Comparison of ENCODE assay signal across 17 cellular contexts in genomic region chr3:30073040-30073439, GRCh38.
A peak's percentile ranks its signal among the peaks of the same experiment; 100 is the strongest.
DNase-seq lines count a peak whose midpoint lies in the region; FAIRE-seq and TF ChIP-seq lines count a peak whose summit lies in the region.
"Had no signal": no experiment of that assay in that cellular context is flagged by ENCODE, and none has a peak within 500 bp of the region (broad histone marks: within the 10 kb centered on the region; RNA-seq: fewer than 3 reads in every experiment).

No MANE protein-coding gene starts in this region.

- CTCF ChIA-PET in activated naive CD4-positive, alpha-beta T cell treated with anti-CD3 and anti-CD28 coated beads for 36 hours (lab: Charles Lee), result no interaction called here

- no peaks in the 10 kb centered on the region for H3K27me3 ChIP-seq in transverse colon
- H3K27me3 ChIP-seq: BLaER1 treated with 17β-estradiol and CSF1 and Interleukin-3, amounts not matched to agents 10 nM and 100 nM had no signal

- no peaks in the 10 kb centered on the region for H3K27me3 Mint-ChIP-seq in nephron progenitor cell (ENCODE audit: low read depth, poor library complexity)
- H3K27me3 Mint-ChIP-seq in activated naive CD4-positive, alpha-beta T cell treated with anti-CD3 and anti-CD28 coated beads for 36 hours (ENCODE audit: low read depth), result no peaks in the 10 kb centered on the region
- H3K27me3 Mint-ChIP-seq: B cell had no signal

- TF ChIP-seq POLR2A in transverse colon (IDR thresholded peaks at IDR 0.05), result no peak

- TF ChIP-seq EP300 in transverse colon (IDR thresholded peaks at IDR 0.05; ENCODE audit: low read depth), result no peak

- H3K4me3 ChIP-seq in transverse colon (no peak overlapping the region), kidney (ENCODE audit: low read length in 2 of 2) (no peak overlapping the region)
- H3K4me3 ChIP-seq: BLaER1 treated with 17β-estradiol and CSF1 and Interleukin-3, amounts not matched to agents 10 nM and 100 nM had no signal

- H3K36me3 Mint-ChIP-seq in nephron progenitor cell (ENCODE audit: low read depth), result peaks cover 14% of the 10 kb centered on the region
- no peaks in the 10 kb centered on the region for H3K36me3 Mint-ChIP-seq in activated naive CD4-positive, alpha-beta T cell treated with anti-CD3 and anti-CD28 coated beads for 36 hours (ENCODE audit: low read depth)
- H3K36me3 Mint-ChIP-seq: CD8-positive, alpha-beta T cell had no signal

- H3K9me3 ChIP-seq in transverse colon (no peaks in the 10 kb centered on the region), kidney (ENCODE audit: control insufficient read depth in 1 of 2, low read length in 2 of 2) (no peaks in the 10 kb centered on the region)
- H3K9me3 ChIP-seq: BLaER1 treated with 17β-estradiol and CSF1 and Interleukin-3, amounts not matched to agents 10 nM and 100 nM had no signal

- in situ Hi-C loops in transverse colon (cut with MboI; ENCODE audit: low pct_ligation_motif_present in 1 of 4, low pct_unique_long_range_greater_than_20kb in 1 of 4, low sequenced_read_pairs in 3 of 4), result no loop called here

- H3K9ac ChIP-seq in kidney (ENCODE audit: low read length in 2 of 2), result no peak overlapping the region
- H3K9ac ChIP-seq: BLaER1 treated with 17β-estradiol and CSF1 and Interleukin-3, amounts not matched to agents 10 nM and 100 nM had no signal

- H3K27ac ChIP-seq in transverse colon (peak overlapping the region in 3 of 4 donors; percentile 8 to 43 (median 33)), kidney (ENCODE audit: low read depth in 2 of 2, low read length in 2 of 2) (no peak overlapping the region)
- H3K27ac ChIP-seq: BLaER1 treated with 17β-estradiol and CSF1 and Interleukin-3, amounts not matched to agents 10 nM and 100 nM had no signal

- H3K4me1 Mint-ChIP-seq in nephron progenitor cell, result peaks cover 23% of the 10 kb centered on the region
- no peaks in the 10 kb centered on the region for H3K4me1 Mint-ChIP-seq in activated naive CD4-positive, alpha-beta T cell treated with anti-CD3 and anti-CD28 coated beads for 36 hours (ENCODE audit: low read depth)
- H3K4me1 Mint-ChIP-seq: B cell, H9 had no signal

- H3K27ac Mint-ChIP-seq in nephron progenitor cell, result peak overlapping the region; percentile 14
- no peak overlapping the region for H3K27ac Mint-ChIP-seq in activated naive CD4-positive, alpha-beta T cell treated with anti-CD3 and anti-CD28 coated beads for 36 hours
- H3K27ac Mint-ChIP-seq: B cell; CD8-positive, alpha-beta T cell; H9 had no signal

- intact Hi-C loops in transverse colon (cut with DNase I; ENCODE audit: low total_unique reads) (no loop called here), kidney (cut with DNase I) (no loop called here)
- intact Hi-C loops in activated naive CD4-positive, alpha-beta T cell treated with anti-CD3 and anti-CD28 coated beads for 36 hours (cut with micrococcal nuclease), result no loop called here

- H3K36me3 ChIP-seq in transverse colon, result no peaks in the 10 kb centered on the region
- no peaks in the 10 kb centered on the region for H3K36me3 ChIP-seq in kidney (ENCODE audit: control insufficient read depth in 1 of 2, insufficient read depth in 2 of 2, low read length in 2 of 2)
- H3K36me3 ChIP-seq: BLaER1 treated with 17β-estradiol and CSF1 and Interleukin-3, amounts not matched to agents 10 nM and 100 nM had no signal

- FAIRE-seq in kidney (lab: Jason Lieb, UNC), result no peak
- FAIRE-seq: H1 had no signal

- TF ChIP-seq CTCF in nephron progenitor cell (IDR thresholded peaks at IDR 0.05) (no peak), transverse colon (IDR thresholded peaks at IDR 0.05) (no peak), kidney (IDR thresholded peaks at IDR 0.05; ENCODE audit: borderline replicate concordance, extremely low read depth, insufficient read depth) (no peak)

- H3K9me3 Mint-ChIP-seq in nephron progenitor cell, result peaks cover 32% of the 10 kb centered on the region
- no peaks in the 10 kb centered on the region for H3K9me3 Mint-ChIP-seq in activated naive CD4-positive, alpha-beta T cell treated with anti-CD3 and anti-CD28 coated beads for 36 hours
- H3K9me3 Mint-ChIP-seq: CD8-positive, alpha-beta T cell; H9 had no signal

- no peak overlapping the region for H3K4me3 Mint-ChIP-seq in nephron progenitor cell
- no peak overlapping the region for H3K4me3 Mint-ChIP-seq in activated naive CD4-positive, alpha-beta T cell treated with anti-CD3 and anti-CD28 coated beads for 36 hours
- H3K4me3 Mint-ChIP-seq: B cell; CD8-positive, alpha-beta T cell; H9 had no signal

- H3K4me1 ChIP-seq in transverse colon (peaks cover 0 to 14% (median 3%) of the 10 kb centered on the region in 4 donors), kidney (ENCODE audit: control insufficient read depth in 1 of 2, insufficient read depth in 1 of 2, low read depth in 1 of 2, low read length in 2 of 2) (no peaks in the 10 kb centered on the region)
- H3K4me1 ChIP-seq: BLaER1 treated with 17β-estradiol and CSF1 and Interleukin-3, amounts not matched to agents 10 nM and 100 nM had no signal

- peak; percentile 4 for DNase-seq in NCI-H446 treated with DMSO at 0.1 percent for 48 hours (lab: John Stamatoyannopoulos, UW)
- DNase-seq in NCI-H446 (lab: John Stamatoyannopoulos, UW), result no peak
- peak; percentile 53 for DNase-seq in SK-N-DZ (ENCODE audit: low spot score)
- DNase-seq in nephron progenitor cell, result no peak
- no peak for DNase-seq in transverse colon
- DNase-seq in kidney, result no peak
- no peak for DNase-seq in foreskin melanocyte
- no peak for DNase-seq in activated naive CD4-positive, alpha-beta T cell treated with anti-CD3 and anti-CD28 coated beads for 36 hours
- DNase-seq: 8988T; Calu3; CD8-positive, alpha-beta T cell; DMS79 treated with DMSO at 0.1 percent for 48 hours; GF-D8; H9 had no signal

Comparison
In these comparisons a context has a peak if more than half of its experiments do, and no peak if none do; other contexts are left out.
1. DNase-seq: peak in NCI-H446 treated with DMSO at 0.1 percent for 48 hours (single experiment) and SK-N-DZ (single experiment); none in NCI-H446 (0 of 2), nephron progenitor cell (single experiment), transverse colon (single experiment), kidney (single experiment), foreskin melanocyte (single experiment) and activated naive CD4-positive, alpha-beta T cell treated with anti-CD3 and anti-CD28 coated beads for 36 hours (single experiment).
2. H3K27ac ChIP-seq: peak in transverse colon (3 of 4); none in kidney (0 of 2).